ENCODE assay signal across 19 cellular contexts in the genomic region with DNA sequence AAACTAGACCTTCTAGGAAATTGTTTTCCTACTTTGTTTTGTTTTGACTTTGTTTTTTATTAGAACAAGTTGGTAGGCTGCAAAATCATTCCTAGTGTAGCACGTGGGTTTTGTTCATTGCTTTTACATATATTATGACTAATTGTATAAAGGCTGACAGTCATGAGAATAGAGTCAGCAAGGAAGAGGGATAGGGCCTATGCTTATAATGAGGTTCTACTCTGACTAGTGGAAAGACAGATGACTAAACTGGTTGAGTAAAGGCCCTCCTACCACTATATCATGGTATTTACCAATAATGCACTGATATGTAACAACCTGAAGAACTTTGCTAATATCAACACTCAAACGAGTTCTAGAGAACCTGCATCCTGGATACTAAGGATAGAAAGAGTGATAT.
"Had no signal": no experiment of that assay in that cellular context is flagged by ENCODE, and none has a peak within 500 bp of the region (broad histone marks: within the 10 kb centered on the region; RNA-seq: fewer than 3 reads in every experiment).

No MANE protein-coding gene starts in this region.

- H3K4me1 Mint-ChIP-seq: activated CD4-positive, alpha-beta T cell treated with anti-CD3 and anti-CD28 coated beads, Interleukin-2, amount 10 ng/mL, durations not matched to agents 24 days and 14 days had no signal

- H3K27me3 Mint-ChIP-seq: type B pancreatic cell had no signal

- H3K79me2 ChIP-seq: parathyroid adenoma had no signal

- H3K27ac ChIP-seq: body of pancreas, gastrocnemius medialis, left lung, parathyroid adenoma, right lobe of liver, testis had no signal

- H3K4me3 ChIP-seq: body of pancreas, gastrocnemius medialis, left lung, right lobe of liver, testis had no signal

- DNase-seq: activated CD4-positive, alpha-beta T cell treated with anti-CD3 and anti-CD28 coated beads, Interleukin-2, amount 10 ng/mL, durations not matched to agents 24 days and 14 days; activated naive CD4-positive, alpha-beta T cell treated with anti-CD3 and anti-CD28 coated beads for 36 hours; amniotic stem cell; body of pancreas; caudate nucleus; erythroblast; gastrocnemius medialis; head of caudate nucleus; left lung; midbrain; right lobe of liver; small intestine; stimulated activated CD4-positive, alpha-beta T cell treated with anti-CD3 and anti-CD28 coated beads, Interleukin-15, amount 100 ng/mL, for 24 hours; stimulated activated CD4-positive, alpha-beta T cell treated with anti-CD3 and anti-CD28 coated beads, Interleukin-2, amount 100 ng/mL, for 48 hours; SW 1271; testis had no signal

- H3K36me3 Mint-ChIP-seq: type B pancreatic cell had no signal

- H3K27ac Mint-ChIP-seq: activated CD4-positive, alpha-beta T cell treated with anti-CD3 and anti-CD28 coated beads, Interleukin-2, amount 10 ng/mL, durations not matched to agents 24 days and 14 days; activated naive CD4-positive, alpha-beta T cell treated with anti-CD3 and anti-CD28 coated beads for 36 hours; nephron; type B pancreatic cell had no signal

- H3K4me1 ChIP-seq: body of pancreas, left lung, parathyroid adenoma, right lobe of liver, testis had no signal

- H3K27me3 ChIP-seq: body of pancreas, gastrocnemius medialis, left lung, right lobe of liver, testis had no signal

- H3K36me3 ChIP-seq: gastrocnemius medialis, left lung, right lobe of liver had no signal

- H3K9me3 Mint-ChIP-seq: activated CD4-positive, alpha-beta T cell treated with anti-CD3 and anti-CD28 coated beads, Interleukin-2, amount 10 ng/mL, durations not matched to agents 24 days and 14 days; activated naive CD4-positive, alpha-beta T cell treated with anti-CD3 and anti-CD28 coated beads for 36 hours; nephron; type B pancreatic cell had no signal

- H3K4me3 Mint-ChIP-seq: activated CD4-positive, alpha-beta T cell treated with anti-CD3 and anti-CD28 coated beads, Interleukin-2, amount 10 ng/mL, durations not matched to agents 24 days and 14 days; activated naive CD4-positive, alpha-beta T cell treated with anti-CD3 and anti-CD28 coated beads for 36 hours; nephron; type B pancreatic cell had no signal

- ATAC-seq: body of pancreas, gastrocnemius medialis, left lung, right lobe of liver had no signal

- H2AFZ ChIP-seq: parathyroid adenoma had no signal
